Comparison of ENCODE assay signal across 8 cellular contexts in the genomic region with DNA sequence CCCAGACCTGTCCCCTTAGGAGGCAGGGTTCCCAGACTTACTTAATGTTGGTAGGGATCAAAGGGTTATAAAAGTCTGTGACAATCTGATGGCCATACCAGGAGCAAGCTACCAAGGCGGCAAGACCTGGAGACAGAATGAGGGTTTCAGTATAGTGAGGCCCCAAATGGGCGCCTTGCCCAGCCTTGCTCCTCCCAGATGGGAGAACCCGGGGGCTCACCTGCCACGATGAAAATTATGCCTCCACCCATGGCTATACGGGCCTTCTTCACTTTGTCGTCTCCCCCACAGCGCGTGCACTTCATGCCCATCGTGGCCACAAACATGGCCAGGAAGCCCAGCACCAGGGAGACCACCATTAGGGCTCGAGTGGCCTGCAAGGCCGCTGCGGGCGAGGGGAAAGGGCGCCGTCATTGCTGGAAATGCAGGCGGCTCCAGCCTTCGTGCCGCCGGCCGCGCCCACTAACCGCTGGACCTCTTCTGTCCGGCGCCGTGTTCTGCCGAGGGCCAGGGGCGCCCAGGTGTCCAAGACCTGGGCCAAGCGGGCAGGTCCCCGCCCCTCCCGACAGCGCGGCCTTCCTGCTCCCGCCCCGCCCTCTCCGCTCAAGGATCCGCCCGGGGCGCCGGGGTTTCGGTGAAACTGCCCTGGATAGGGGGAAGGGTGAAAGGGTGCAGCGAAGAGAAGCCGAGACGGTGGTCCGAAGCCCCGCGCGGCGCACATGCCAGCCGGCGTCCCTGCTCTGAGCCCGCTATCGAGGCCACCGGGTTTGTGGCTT. TPM values are rescaled to one million over a fixed set of nuclear protein-coding genes. Genes with fewer than 3 reads are reported as not detected.
DNase-seq lines count a peak whose midpoint lies in the region; ATAC-seq and TF ChIP-seq lines count a peak whose summit lies in the region.

No MANE protein-coding gene starts in this region.

- 7 to 13% methylated on average over 30 to 53 of the region's 53 CpGs for WGBS in lung, 2 donors
- WGBS in transverse colon (ENCODE audit: low coverage in 1 of 2), 2 donors = 9 to 30% methylated on average over 2 to 35 of the region's 53 CpGs

- no peak for TF ChIP-seq CTCF in GM12864 (IDR thresholded peaks at IDR 0.05; ENCODE audit: low read depth, low read length, missing control alignments)
- no peak for TF ChIP-seq CTCF in coronary artery (IDR thresholded peaks at IDR 0.05)
- TF ChIP-seq CTCF in lung (IDR thresholded peaks at IDR 0.05; ENCODE audit: control extremely low read depth, extremely low read depth) = no peak
- TF ChIP-seq CTCF in transverse colon (IDR thresholded peaks at IDR 0.05) = no peak

- no peak for TF ChIP-seq EP300 in transverse colon (IDR thresholded peaks at IDR 0.05; ENCODE audit: low read depth)

- H3K27ac ChIP-seq in coronary artery = no peak overlapping the region
- H3K27ac ChIP-seq in lung (ENCODE audit: low read depth in 1 of 2, low read length in 1 of 2) = peak overlapping the region in 1 of 2 donors; percentile 90
- H3K27ac ChIP-seq in transverse colon = peak overlapping the region; percentile 88 to 96 (median 94)

- intact Hi-C loops in transverse colon (cut with DNase I; ENCODE audit: low total_unique reads) = no loop called here

- H3K27me3 ChIP-seq in lung (ENCODE audit: control insufficient read depth, insufficient read depth) = no peaks in the 10 kb centered on the region
- H3K27me3 ChIP-seq in transverse colon = peaks cover 42% of the 10 kb centered on the region

- no peak for DNase-seq in GM12864 (ENCODE audit: low read depth)
- peak; percentile 79 for DNase-seq in NCI-H748 (lab: John Stamatoyannopoulos, UW; ENCODE audit: unreplicated experiment)
- DNase-seq in coronary artery (ENCODE audit: low spot score) = no peak
- peak; percentile 79 for DNase-seq in lung (ENCODE audit: low spot score)
- peak; percentile 84 for DNase-seq in transverse colon

- in situ Hi-C loops in transverse colon (cut with MboI; ENCODE audit: low pct_ligation_motif_present in 1 of 4, low pct_unique_long_range_greater_than_20kb in 1 of 4, low sequenced_read_pairs in 3 of 4) = no loop called here

- no peaks in the 10 kb centered on the region for H3K9me3 ChIP-seq in lung (ENCODE audit: control insufficient read depth in 2 of 2, insufficient read depth in 1 of 2, low read length in 1 of 2)
- no peaks in the 10 kb centered on the region for H3K9me3 ChIP-seq in transverse colon

- peaks cover 0 to 9% of the 10 kb centered on the region in 2 donors for H3K4me1 ChIP-seq in lung (ENCODE audit: control insufficient read depth in 2 of 2, insufficient read depth in 2 of 2, low read length in 2 of 2)
- peaks cover 0 to 66% (median 36%) of the 10 kb centered on the region in 4 donors for H3K4me1 ChIP-seq in transverse colon

- H3K4me3 ChIP-seq in GM12864 (ENCODE audit: low read depth, low read length) (peak overlapping the region; percentile 34), coronary artery (peak overlapping the region; percentile 69), lung (peak overlapping the region; percentile 57), transverse colon (peak overlapping the region; percentile 43 to 72 (median 53))

- TF ChIP-seq POLR2A in transverse colon (IDR thresholded peaks at IDR 0.05) = peak; percentile 64

- ATAC-seq in lung (ENCODE audit: insufficient read depth, low FRiP score) = peak; percentile 63
- no peak for ATAC-seq in HG03025 (IDR thresholded peaks at IDR 0.05; ENCODE audit: low FRiP score, unreplicated experiment)
- ATAC-seq in GM18909 (IDR thresholded peaks at IDR 0.05; ENCODE audit: poor library complexity, unreplicated experiment) = no peak
- ATAC-seq in GM18519 (IDR thresholded peaks at IDR 0.05; ENCODE audit: low FRiP score, unreplicated experiment) = no peak

- H3K36me3 ChIP-seq in lung (ENCODE audit: control insufficient read depth in 2 of 2, insufficient read depth in 2 of 2, low read length in 2 of 2) (peaks cover 0 to 8% of the 10 kb centered on the region in 2 donors), transverse colon (peaks cover 0 to 7% (median 0%) of the 10 kb centered on the region in 4 donors)

RNA-seq across cellular contexts. Expression of a gene that starts 1.5 kb away (rescaled TPM):
- total RNA-seq in lung (100 to 1,000 TPM; 117 to 171 TPM), transverse colon (1,000 to 10,000 TPM in 1 of 4 donors, 100 to 1,000 TPM in 3; 571 to 1,162 (median 940) TPM)
- 100 to 1,000 TPM; 119 to 199 TPM for polyA plus RNA-seq in lung

RNA-seq across cellular contexts. Expression of a gene that starts 8.8 kb away (rescaled TPM):
- total RNA-seq in lung (10 to 100 TPM; 19.8 to 39.3 TPM), transverse colon (10 to 100 TPM in 3 of 4 donors, 1 to 10 TPM in 1; 4.9 to 36.2 (median 30.3) TPM)
- 10 to 100 TPM; 34.0 to 63.2 TPM for polyA plus RNA-seq in lung

RNA-seq across cellular contexts. Expression of a gene that starts 9.3 kb away (rescaled TPM):
- total RNA-seq in lung (100 to 1,000 TPM in 1 of 2 donors, 10 to 100 TPM in 1; 76.0 to 126 TPM), transverse colon (100 to 1,000 TPM in 1 of 4 donors, 10 to 100 TPM in 3; 52.3 to 113 (median 60.4) TPM)
- polyA plus RNA-seq in lung = 100 to 1,000 TPM in 1 of 2 donors, 10 to 100 TPM in 1; 72.5 to 105 TPM

RNA-seq across cellular contexts. Expression of a gene that starts 18.5 kb away (rescaled TPM):
- total RNA-seq in lung = 100 to 1,000 TPM; 315 to 496 TPM
- polyA plus RNA-seq in lung = 1,000 to 10,000 TPM in 1 of 2 donors, 100 to 1,000 TPM in 1; 874 to 1,149 TPM
- total RNA-seq in transverse colon = 100 to 1,000 TPM; 209 to 479 (median 394) TPM

RNA-seq across cellular contexts. Expression of a gene that starts 20.7 kb away (rescaled TPM):
- total RNA-seq in lung = 1 to 10 TPM; 1.2 to 2.0 TPM
- 1 to 10 TPM; 1.1 to 1.3 TPM for polyA plus RNA-seq in lung
- 10 to 100 TPM in 3 of 4 donors, 1 to 10 TPM in 1; 9.7 to 35.5 (median 20.3) TPM for total RNA-seq in transverse colon

Comparison
In these comparisons a context has a peak if more than half of its experiments do, and no peak if none do; other contexts are left out.
1. DNase-seq: peak in NCI-H748 (single experiment), lung (single experiment) and transverse colon (single experiment); none in GM12864 (single experiment) and coronary artery (single experiment).
2. H3K27ac ChIP-seq: peak in transverse colon (4 of 4); none in coronary artery (0 of 2).
3. Peak in every context shown above with its lines, with median percentiles within 50 percentile points of each other: H3K4me3 ChIP-seq.